In the genomic region with DNA sequence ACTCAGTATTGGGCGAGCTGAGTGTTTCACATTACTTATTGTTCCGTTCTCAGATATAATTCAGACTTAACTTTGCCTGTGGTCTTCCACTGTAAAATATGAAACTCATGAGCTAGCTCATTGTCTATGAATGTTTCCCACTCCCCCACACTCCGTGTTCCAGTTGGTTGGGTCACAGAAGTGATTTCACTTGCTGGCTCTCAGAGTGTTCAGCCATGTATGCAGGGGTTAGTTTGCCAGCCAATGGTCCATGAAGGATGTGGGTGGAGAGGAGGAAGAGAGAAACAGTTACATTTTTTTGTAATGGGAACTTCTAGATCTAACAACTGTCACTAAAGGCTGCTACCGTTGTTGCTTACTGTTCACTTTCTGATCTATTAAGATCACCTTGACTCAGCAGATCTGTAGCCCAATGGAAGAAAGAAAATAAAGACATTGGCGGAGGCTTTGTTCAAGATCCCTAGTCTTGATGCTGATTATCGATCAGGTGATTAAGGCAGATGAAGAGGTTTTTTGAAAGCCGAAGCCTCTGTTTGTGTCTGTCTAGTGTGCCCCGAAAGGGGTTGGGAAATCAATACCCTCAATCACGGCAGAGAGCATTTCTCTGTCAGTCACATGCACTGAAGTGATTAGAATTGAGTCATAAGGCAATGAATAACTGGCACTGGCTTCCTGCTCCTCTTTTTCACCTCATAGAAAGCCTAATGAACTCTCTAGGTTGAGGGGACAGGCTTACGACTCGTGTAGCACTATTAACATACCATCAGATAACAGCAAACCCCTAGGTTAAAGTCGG, we compare ENCODE assay signal across 9 cellular contexts.
DNase-seq lines count a peak whose midpoint lies in the region; ATAC-seq and TF ChIP-seq lines count a peak whose summit lies in the region.
"Had no signal": no experiment of that assay in that cellular context is flagged by ENCODE, and none has a peak within 500 bp of the region (broad histone marks: within the 10 kb centered on the region; RNA-seq: fewer than 3 reads in every experiment).

No MANE protein-coding gene starts in this region.

- ATAC-seq in GM19438 (IDR thresholded peaks at IDR 0.05; ENCODE audit: low read depth, unreplicated experiment) (peak; percentile 96), HG03103 (IDR thresholded peaks at IDR 0.05; ENCODE audit: low read depth, unreplicated experiment) (peak; percentile 96)

- H3K27ac Mint-ChIP-seq in activated T-cell treated with anti-CD3 and anti-CD28 coated beads, Interleukin-2, amount 50 U/mL, for 24 hours: no peak overlapping the region
- H3K27ac Mint-ChIP-seq in HFFc6: no peak overlapping the region

- H3K27ac ChIP-seq in ectodermal cell (ENCODE audit: insufficient read depth, low read depth, low read length, poor library complexity, severe bottlenecking): peak overlapping the region; percentile 40
- H3K27ac ChIP-seq: KMS-11, neutrophil had no signal

- H3K36me3 Mint-ChIP-seq in activated T-cell treated with anti-CD3 and anti-CD28 coated beads, Interleukin-2, amount 50 U/mL, for 24 hours (ENCODE audit: low read depth): no peaks in the 10 kb centered on the region
- H3K36me3 Mint-ChIP-seq in HFFc6 (ENCODE audit: low read depth): no peaks in the 10 kb centered on the region

- no peak overlapping the region for H3K4me3 Mint-ChIP-seq in activated T-cell treated with anti-CD3 and anti-CD28 coated beads, Interleukin-2, amount 50 U/mL, for 24 hours
- no peak overlapping the region for H3K4me3 Mint-ChIP-seq in HFFc6

- H3K9me3 Mint-ChIP-seq in activated T-cell treated with anti-CD3 and anti-CD28 coated beads, Interleukin-2, amount 50 U/mL, for 24 hours: peaks cover 7% of the 10 kb centered on the region
- H3K9me3 Mint-ChIP-seq in HFFc6: peaks cover 19% of the 10 kb centered on the region

- no peaks in the 10 kb centered on the region for H3K27me3 Mint-ChIP-seq in activated T-cell treated with anti-CD3 and anti-CD28 coated beads, Interleukin-2, amount 50 U/mL, for 24 hours
- no peaks in the 10 kb centered on the region for H3K27me3 Mint-ChIP-seq in HFFc6 (ENCODE audit: insufficient read depth)

- no peaks in the 10 kb centered on the region for H3K27me3 ChIP-seq in ectodermal cell (ENCODE audit: control insufficient read depth, insufficient read depth, low read length, poor library complexity, severe bottlenecking)
- H3K27me3 ChIP-seq: neutrophil had no signal

- peaks cover 16% of the 10 kb centered on the region for H3K4me1 ChIP-seq in ectodermal cell (ENCODE audit: control insufficient read depth, insufficient read depth, low read length)

- WGBS in ectodermal cell, 2 experiments: 91 to 94% methylated on average over 11 to 12 of the region's 12 CpGs

- no peaks in the 10 kb centered on the region for H3K36me3 ChIP-seq in ectodermal cell (ENCODE audit: control insufficient read depth, insufficient read depth, low read length)
- H3K36me3 ChIP-seq: neutrophil had no signal

- no peaks in the 10 kb centered on the region for H3K9me3 ChIP-seq in ectodermal cell (ENCODE audit: control insufficient read depth, low read length)
- H3K9me3 ChIP-seq: neutrophil had no signal

- TF ChIP-seq CTCF in HFFc6 (IDR thresholded peaks at IDR 0.05): no peak

- no peaks in the 10 kb centered on the region for H3K4me1 Mint-ChIP-seq in activated T-cell treated with anti-CD3 and anti-CD28 coated beads, Interleukin-2, amount 50 U/mL, for 24 hours (ENCODE audit: low read depth)
- H3K4me1 Mint-ChIP-seq in HFFc6 (ENCODE audit: low read depth): no peaks in the 10 kb centered on the region

- no peak overlapping the region for H3K4me3 ChIP-seq in ectodermal cell (ENCODE audit: insufficient read depth, low read depth, low read length)

- DNase-seq in stromal cell of bone marrow (ENCODE audit: low read depth): peak; percentile 26
- no peak for DNase-seq in GDM1 (lab: John Stamatoyannopoulos, UW)
- DNase-seq in activated T-cell treated with anti-CD3 and anti-CD28 coated beads, Interleukin-2, amount 50 U/mL, for 24 hours: no peak
- DNase-seq in HFFc6: no peak
